ENCODE assay signal across 8 cellular contexts in the genomic region with DNA sequence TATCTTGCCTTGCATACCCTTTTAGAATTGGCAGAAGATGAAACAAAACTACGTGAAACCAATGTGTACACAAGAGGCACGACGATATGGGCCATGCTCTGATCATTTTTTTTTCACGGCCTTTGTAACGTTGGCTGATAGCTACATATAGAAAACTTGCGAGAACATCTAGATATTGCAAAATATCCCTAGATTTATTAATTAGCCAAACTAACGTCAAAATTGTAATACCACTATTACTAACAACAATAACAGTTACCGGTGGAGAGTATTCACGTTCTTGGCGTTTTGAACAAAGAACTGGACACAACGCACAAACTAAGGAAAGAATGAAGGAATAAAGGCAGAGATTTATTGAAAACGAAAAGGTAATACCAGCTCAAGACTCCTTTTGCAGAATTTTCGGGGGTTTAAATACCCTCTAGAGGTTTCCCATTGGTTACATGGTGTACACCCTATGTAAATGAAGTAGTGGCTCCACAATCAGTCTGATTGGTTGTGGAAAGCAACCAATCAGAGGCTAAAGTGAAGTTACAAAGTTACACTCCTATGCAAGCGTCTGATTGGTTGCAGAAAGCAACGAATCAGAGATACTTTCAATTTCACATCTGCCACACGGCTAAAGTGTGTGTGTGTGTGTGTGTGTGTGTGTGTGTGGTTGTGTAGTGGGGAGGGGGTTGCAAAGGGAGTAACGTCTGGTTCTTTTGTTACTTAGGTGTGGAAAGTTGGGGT. TPM values are rescaled to one million over a fixed set of nuclear protein-coding genes. Genes with fewer than 3 reads are reported as not detected.
DNase-seq lines count a peak whose midpoint lies in the region; ATAC-seq and TF ChIP-seq lines count a peak whose summit lies in the region.

No MANE protein-coding gene starts in this region.

- H3K4me2 ChIP-seq in BLaER1 treated with 17β-estradiol and CSF1 and Interleukin-3, amounts not matched to agents 10 nM and 100 nM = peak overlapping the region; percentile 44 to 80 (median 61); a peak in 21 of 22 replicates

- no peaks in the 10 kb centered on the region for H3K27me3 ChIP-seq in BLaER1 treated with 17β-estradiol and CSF1 and Interleukin-3, amounts not matched to agents 10 nM and 100 nM
- no peaks in the 10 kb centered on the region for H3K27me3 ChIP-seq in Peyer's patch

- no peaks in the 10 kb centered on the region; the same call in 1 of the 2 replicates for H3K9me3 Mint-ChIP-seq in HFFc6
- no peaks in the 10 kb centered on the region for H3K9me3 Mint-ChIP-seq in effector memory CD8-positive, alpha-beta T cell
- no peaks in the 10 kb centered on the region for H3K9me3 Mint-ChIP-seq in natural killer cell treated with Interleukin-12 subunit alpha and Interleukin-12 subunit beta and Interleukin-15 and Interleukin-18, amount 100 ng/mL, for 72 hours

- H3K4me3 Mint-ChIP-seq in HFFc6 = peak overlapping the region; percentile 86
- H3K4me3 Mint-ChIP-seq in effector memory CD8-positive, alpha-beta T cell = peak overlapping the region; percentile 92 to 93
- peak overlapping the region; percentile 95 for H3K4me3 Mint-ChIP-seq in natural killer cell treated with Interleukin-12 subunit alpha and Interleukin-12 subunit beta and Interleukin-15 and Interleukin-18, amount 100 ng/mL, for 72 hours

- DNase-seq in HFFc6 (peak; percentile 8), Peyer's patch (no peak), HPDE6-E6E7 (ENCODE audit: extremely low spot score) (no peak), superior temporal gyrus (ENCODE audit: extremely low spot score) (no peak)
- DNase-seq in effector memory CD8-positive, alpha-beta T cell = no peak
- DNase-seq in natural killer cell treated with Interleukin-12 subunit alpha and Interleukin-12 subunit beta and Interleukin-15 and Interleukin-18, amount 100 ng/mL, for 72 hours (ENCODE audit: low spot score) = no peak

- peaks cover 33 to 35% (median 34%) of the 10 kb centered on the region in 11 experiments for H4K20me1 ChIP-seq in BLaER1 treated with 17β-estradiol and CSF1 and Interleukin-3, amounts not matched to agents 10 nM and 100 nM

- H3K4me1 Mint-ChIP-seq in HFFc6 (ENCODE audit: low read depth) = peaks cover 35% of the 10 kb centered on the region
- H3K4me1 Mint-ChIP-seq in effector memory CD8-positive, alpha-beta T cell (ENCODE audit: low read depth in 2 of 2) = peaks cover 29 to 30% of the 10 kb centered on the region in 2 donors
- H3K4me1 Mint-ChIP-seq in natural killer cell treated with Interleukin-12 subunit alpha and Interleukin-12 subunit beta and Interleukin-15 and Interleukin-18, amount 100 ng/mL, for 72 hours (ENCODE audit: low read depth in 2 of 2) = peaks cover 37 to 44% of the 10 kb centered on the region in 2 donors

- peaks cover 4% of the 10 kb centered on the region; the same call in 1 of the 2 replicates for H3K27me3 Mint-ChIP-seq in HFFc6 (ENCODE audit: insufficient read depth)
- no peaks in the 10 kb centered on the region for H3K27me3 Mint-ChIP-seq in effector memory CD8-positive, alpha-beta T cell
- H3K27me3 Mint-ChIP-seq in natural killer cell treated with Interleukin-12 subunit alpha and Interleukin-12 subunit beta and Interleukin-15 and Interleukin-18, amount 100 ng/mL, for 72 hours = no peaks in the 10 kb centered on the region

- H3K36me3 Mint-ChIP-seq in HFFc6 (ENCODE audit: low read depth) = no peaks in the 10 kb centered on the region
- peaks cover 29% of the 10 kb centered on the region for H3K36me3 Mint-ChIP-seq in effector memory CD8-positive, alpha-beta T cell (ENCODE audit: insufficient read depth)
- H3K36me3 Mint-ChIP-seq in natural killer cell treated with Interleukin-12 subunit alpha and Interleukin-12 subunit beta and Interleukin-15 and Interleukin-18, amount 100 ng/mL, for 72 hours = peaks cover 15% of the 10 kb centered on the region

- peaks cover 21 to 28% (median 26%) of the 10 kb centered on the region in 10 experiments for H3K4me1 ChIP-seq in BLaER1 treated with 17β-estradiol and CSF1 and Interleukin-3, amounts not matched to agents 10 nM and 100 nM
- H3K4me1 ChIP-seq in Peyer's patch = peaks cover 0 to 20% (median 9%) of the 10 kb centered on the region in 4 donors

- H3K4me3 ChIP-seq in BLaER1 treated with 17β-estradiol and CSF1 and Interleukin-3, amounts not matched to agents 10 nM and 100 nM = peak overlapping the region; percentile 86 to 99 (median 96); a peak in 19 of 20 replicates
- peak overlapping the region; percentile 91 to 98 (median 94) for H3K4me3 ChIP-seq in Peyer's patch

- TF ChIP-seq CTCF in HFFc6 (IDR thresholded peaks at IDR 0.05) = no peak
- no peak for TF ChIP-seq CTCF in Peyer's patch (IDR thresholded peaks at IDR 0.05)

- H3K36me3 ChIP-seq in BLaER1 treated with 17β-estradiol and CSF1 and Interleukin-3, amounts not matched to agents 10 nM and 100 nM = peaks cover 4 to 16% (median 10%) of the 10 kb centered on the region in 11 experiments; a peak in 18 of 22 replicates
- no peaks in the 10 kb centered on the region for H3K36me3 ChIP-seq in Peyer's patch

- H3K9me3 ChIP-seq in BLaER1 treated with 17β-estradiol and CSF1 and Interleukin-3, amounts not matched to agents 10 nM and 100 nM (replicated peaks in 1 of 11) = 0 out of 22 replicates have a peak, but pooled peaks cover 0 to 4% (median 0%) of the 10 kb centered on the region in 11 experiments
- H3K9me3 ChIP-seq in Peyer's patch = no peaks in the 10 kb centered on the region

- TF ChIP-seq POLR2A in Peyer's patch (IDR thresholded peaks at IDR 0.05) = no peak

- H3K27ac ChIP-seq in BLaER1 treated with 17β-estradiol and CSF1 and Interleukin-3, amounts not matched to agents 10 nM and 100 nM = peak overlapping the region in 6 of 11 experiments; percentile 94 to 98 (median 98); a peak in 9 of 22 replicates
- peak overlapping the region in 2 of 4 donors; percentile 96 for H3K27ac ChIP-seq in Peyer's patch

- no peak for ATAC-seq in effector memory CD8-positive, alpha-beta T cell (replicated peaks)
- peak in 1 of 2 donors; percentile 16 for ATAC-seq in natural killer cell treated with Interleukin-12 subunit alpha and Interleukin-12 subunit beta and Interleukin-15 and Interleukin-18, amount 100 ng/mL, for 72 hours
- ATAC-seq in GM18861 (IDR thresholded peaks at IDR 0.05; ENCODE audit: unreplicated experiment) = no peak

- H3K9ac ChIP-seq in BLaER1 treated with 17β-estradiol and CSF1 and Interleukin-3, amounts not matched to agents 10 nM and 100 nM = peak overlapping the region in 5 of 11 experiments; percentile 93 to 99 (median 96); a peak in 6 of 22 replicates

- peak overlapping the region; percentile 98 for H3K27ac Mint-ChIP-seq in HFFc6
- peak overlapping the region; percentile 97 to 99 for H3K27ac Mint-ChIP-seq in effector memory CD8-positive, alpha-beta T cell
- peak overlapping the region; percentile 94 to 98 for H3K27ac Mint-ChIP-seq in natural killer cell treated with Interleukin-12 subunit alpha and Interleukin-12 subunit beta and Interleukin-15 and Interleukin-18, amount 100 ng/mL, for 72 hours

RNA-seq across cellular contexts. Expression of gene GTF2B, which starts 0.9 kb away (rescaled TPM):
- total RNA-seq in HFFc6 (2021; fragmentation: NEBNext Ultra II Directional; extraction: Animal tissue kit (Norgen Biotek cat#: 25700)) = 10 to 100 TPM; 24.8 to 29.7 (median 27.0) TPM
- total RNA-seq in Peyer's patch = 10 to 100 TPM; 15.1 to 31.4 (median 26.0) TPM
- 10 to 100 TPM; 31.2 to 43.1 TPM for total RNA-seq in natural killer cell treated with Interleukin-12 subunit alpha and Interleukin-12 subunit beta and Interleukin-15 and Interleukin-18, amount 100 ng/mL, for 72 hours
